In the genomic region with DNA sequence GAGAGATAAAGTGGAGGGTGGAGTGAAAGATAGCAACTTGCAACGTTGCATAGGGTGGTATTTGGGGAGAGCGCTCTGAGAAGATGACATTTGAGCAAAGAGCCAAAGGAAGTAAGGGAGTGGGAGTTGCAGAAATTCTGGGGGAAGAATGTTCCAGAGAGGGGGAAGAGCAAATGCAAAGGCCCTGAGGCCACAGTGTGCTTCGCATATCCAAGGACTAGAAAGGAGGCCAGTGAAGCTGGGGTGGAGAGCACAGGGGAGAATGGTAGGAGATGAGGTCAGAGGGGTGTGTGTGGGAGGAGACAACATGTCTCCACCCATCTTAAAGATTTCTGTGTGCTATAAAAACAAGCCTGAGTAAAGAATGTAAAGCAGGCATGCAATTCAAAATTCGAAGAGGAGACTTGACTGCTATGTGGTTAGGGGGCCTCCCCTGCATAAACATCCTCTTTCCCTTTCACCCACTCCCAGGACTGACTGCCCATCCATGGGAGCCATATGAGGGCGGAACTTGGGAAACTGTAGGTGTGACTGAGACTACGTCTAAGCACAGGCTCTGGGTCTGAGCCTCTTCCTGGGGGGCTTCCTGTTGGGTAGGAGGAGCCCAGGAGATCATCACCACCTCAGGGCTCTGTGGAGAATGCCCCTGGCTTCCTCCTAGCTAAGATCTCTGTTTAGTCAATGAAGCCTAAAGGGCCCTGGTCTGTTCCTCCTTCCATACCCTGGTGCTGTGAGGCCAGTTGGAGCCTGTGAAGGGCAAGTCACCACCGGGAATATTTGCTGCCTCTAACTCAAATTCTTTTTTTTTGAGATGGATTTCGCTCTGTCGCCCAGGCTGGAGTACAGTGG, we compare ENCODE assay signal across 8 cellular contexts. TPM values are rescaled to one million over a fixed set of nuclear protein-coding genes. Genes with fewer than 3 reads are reported as not detected.
DNase-seq lines count a peak whose midpoint lies in the region; ATAC-seq lines count a peak whose summit lies in the region.

No MANE protein-coding gene starts in this region.

- no peaks in the 10 kb centered on the region for H3K9me3 Mint-ChIP-seq in activated T-helper 2 cell treated with anti-CD3 and anti-CD28 coated beads, Interferon-gamma antibody, Interleukin-2, Interleukin-4, amounts not matched to agents 10 μg/mL and 5 μg/mL and 100 μg/mL, durations not matched to agents 14 hours and 24 hours and 36 hours
- no peaks in the 10 kb centered on the region for H3K9me3 Mint-ChIP-seq in memory B cell

- ATAC-seq in memory B cell (ENCODE audit: low read depth) (no peak), HG03469 (IDR thresholded peaks at IDR 0.05; ENCODE audit: unreplicated experiment) (no peak)

- no peak overlapping the region for H3K4me3 Mint-ChIP-seq in activated T-helper 2 cell treated with anti-CD3 and anti-CD28 coated beads, Interferon-gamma antibody, Interleukin-2, Interleukin-4, amounts not matched to agents 10 μg/mL and 5 μg/mL and 100 μg/mL, durations not matched to agents 14 hours and 24 hours and 36 hours (ENCODE audit: low read depth)
- H3K4me3 Mint-ChIP-seq in memory B cell: no peak overlapping the region

- intact Hi-C loops in activated T-helper 2 cell treated with anti-CD3 and anti-CD28 coated beads, Interferon-gamma antibody, Interleukin-2, Interleukin-4, amounts not matched to agents 10 μg/mL and 5 μg/mL and 100 μg/mL, durations not matched to agents 14 hours and 24 hours and 36 hours (cut with micrococcal nuclease): loop anchor here (10.0 kb wide), 2 partner anchors 48 to 502 kb away; a partner anchor contains a TSS

- peaks cover 3% of the 10 kb centered on the region for H3K36me3 Mint-ChIP-seq in activated T-helper 2 cell treated with anti-CD3 and anti-CD28 coated beads, Interferon-gamma antibody, Interleukin-2, Interleukin-4, amounts not matched to agents 10 μg/mL and 5 μg/mL and 100 μg/mL, durations not matched to agents 14 hours and 24 hours and 36 hours (ENCODE audit: low read depth)
- no peaks in the 10 kb centered on the region for H3K36me3 Mint-ChIP-seq in memory B cell

- DNase-seq in CD1c-positive myeloid dendritic cell (ENCODE audit: extremely low spot score): peak; percentile 79
- DNase-seq in HK-2 (ENCODE audit: unreplicated experiment): peak; percentile 56
- no peak for DNase-seq in activated T-helper 2 cell treated with anti-CD3 and anti-CD28 coated beads, Interferon-gamma antibody, Interleukin-2, Interleukin-4, amounts not matched to agents 10 μg/mL and 5 μg/mL and 100 μg/mL, durations not matched to agents 14 hours and 24 hours and 36 hours (ENCODE audit: low spot score)
- DNase-seq in memory B cell (ENCODE audit: low spot score in 2 of 2): peak in 1 of 2 donors; percentile 30
- DNase-seq in activated CD8-positive, alpha-beta memory T cell treated with anti-CD3 and anti-CD28 coated beads, Interleukin-2, amount 50 U/mL, for 48 hours: no peak
- DNase-seq in dermis blood vessel endothelial cell: no peak
- no peak for DNase-seq in NCI-H1694 treated with DMSO at 0.1 percent for 48 hours (lab: John Stamatoyannopoulos, UW)

- H3K4me1 Mint-ChIP-seq in activated T-helper 2 cell treated with anti-CD3 and anti-CD28 coated beads, Interferon-gamma antibody, Interleukin-2, Interleukin-4, amounts not matched to agents 10 μg/mL and 5 μg/mL and 100 μg/mL, durations not matched to agents 14 hours and 24 hours and 36 hours (ENCODE audit: low read depth): peaks cover 33% of the 10 kb centered on the region
- peaks cover 28% of the 10 kb centered on the region for H3K4me1 Mint-ChIP-seq in memory B cell

- no peaks in the 10 kb centered on the region for H3K27me3 Mint-ChIP-seq in activated T-helper 2 cell treated with anti-CD3 and anti-CD28 coated beads, Interferon-gamma antibody, Interleukin-2, Interleukin-4, amounts not matched to agents 10 μg/mL and 5 μg/mL and 100 μg/mL, durations not matched to agents 14 hours and 24 hours and 36 hours (ENCODE audit: low read depth)
- no peaks in the 10 kb centered on the region for H3K27me3 Mint-ChIP-seq in memory B cell

- peak overlapping the region; percentile 60 for H3K27ac Mint-ChIP-seq in activated T-helper 2 cell treated with anti-CD3 and anti-CD28 coated beads, Interferon-gamma antibody, Interleukin-2, Interleukin-4, amounts not matched to agents 10 μg/mL and 5 μg/mL and 100 μg/mL, durations not matched to agents 14 hours and 24 hours and 36 hours
- H3K27ac Mint-ChIP-seq in memory B cell: peak overlapping the region; percentile 76

RNA-seq across cellular contexts. Expression of a gene that starts 2.9 kb away (rescaled TPM):
- total RNA-seq in activated T-helper 2 cell treated with anti-CD3 and anti-CD28 coated beads, Interferon-gamma antibody, Interleukin-2, Interleukin-4, amounts not matched to agents 10 μg/mL and 5 μg/mL and 100 μg/mL, durations not matched to agents 14 hours and 24 hours and 36 hours: 17.9 and 18.2 TPM in 2 replicates
- total RNA-seq in dermis blood vessel endothelial cell: 262 and 338 TPM in 2 replicates

Comparison
In these comparisons a context has a peak if more than half of its experiments do, and no peak if none do; other contexts are left out.
1. DNase-seq: peak in CD1c-positive myeloid dendritic cell (single experiment) and HK-2 (single experiment); none in activated T-helper 2 cell treated with anti-CD3 and anti-CD28 coated beads, Interferon-gamma antibody, Interleukin-2, Interleukin-4, amounts not matched to agents 10 μg/mL and 5 μg/mL and 100 μg/mL, durations not matched to agents 14 hours and 24 hours and 36 hours (single experiment), activated CD8-positive, alpha-beta memory T cell treated with anti-CD3 and anti-CD28 coated beads, Interleukin-2, amount 50 U/mL, for 48 hours (single experiment), dermis blood vessel endothelial cell (single experiment) and NCI-H1694 treated with DMSO at 0.1 percent for 48 hours (single experiment).
2. RNA of a gene that starts 2.9 kb away (total RNA-seq): 262 to 338 TPM in dermis blood vessel endothelial cell; 17.9 to 18.2 TPM in activated T-helper 2 cell treated with anti-CD3 and anti-CD28 coated beads, Interferon-gamma antibody, Interleukin-2, Interleukin-4, amounts not matched to agents 10 μg/mL and 5 μg/mL and 100 μg/mL, durations not matched to agents 14 hours and 24 hours and 36 hours; every median in the first group is over 10 times any median in the second.